ENCODE assay signal across 7 cellular contexts in genomic region chr4:26410385-26411293, GRCh38.
DNase-seq lines count a peak whose midpoint lies in the region; ATAC-seq, FAIRE-seq and TF ChIP-seq lines count a peak whose summit lies in the region.

No MANE protein-coding gene starts in this region.

- POLR2A ChIA-PET in PC-9 (lab: Charles Lee; ENCODE audit: unreplicated experiment), result no interaction called here

- TF ChIP-seq CTCF in PC-9 (conservative IDR thresholded peaks at IDR 0.05), result peak; percentile 74
- peak; percentile 56 for TF ChIP-seq CTCF in lung (IDR thresholded peaks at IDR 0.05; ENCODE audit: control extremely low read depth, extremely low read depth)

- no peak overlapping the region for H3K4me3 ChIP-seq in Jurkat, Clone E6-1 (ENCODE audit: low read length)
- H3K4me3 ChIP-seq in PC-9, result no peak overlapping the region
- H3K4me3 ChIP-seq in lung, result no peak overlapping the region

- H3K79me2 ChIP-seq in PC-9 (ENCODE audit: low read depth), result no peaks in the 10 kb centered on the region

- CTCF ChIA-PET in PC-9 (lab: Charles Lee), result interaction anchor here (0.7 to 1.1 kb wide), 3 partner anchors 88 to 422 kb away, joined by 3 to 4 read pairs (median 3); no protein-coding TSS in a partner anchor

- no peak overlapping the region for H3K4me2 ChIP-seq in PC-9

- ATAC-seq in GM18907 (IDR thresholded peaks at IDR 0.05; ENCODE audit: unreplicated experiment) (peak; percentile 63), lung (ENCODE audit: insufficient read depth, low FRiP score) (no peak)

- FAIRE-seq in colon (lab: Jason Lieb, UNC), result peak; percentile 53

- no peaks in the 10 kb centered on the region for H3K27me3 ChIP-seq in PC-9 (ENCODE audit: insufficient read depth, low read depth)
- no peaks in the 10 kb centered on the region for H3K27me3 ChIP-seq in lung (ENCODE audit: control insufficient read depth, insufficient read depth)

- H2AFZ ChIP-seq in PC-9, result no peak overlapping the region

- intact Hi-C loops in PC-9 (cut with micrococcal nuclease; ENCODE audit: unreplicated experiment), result loop anchor here (2.0 to 10.0 kb wide), 5 partner anchors 328 to 970 kb away; no protein-coding TSS in a partner anchor

- BruUV-seq in PC-9 (replicated peaks; lab: Mats Ljungman, UMichigan), result no TSS peak

- no peaks in the 10 kb centered on the region for H3K4me1 ChIP-seq in PC-9 (replicated peaks; ENCODE audit: insufficient read depth)
- peaks cover 0 to 1% of the 10 kb centered on the region in 2 donors for H3K4me1 ChIP-seq in lung (ENCODE audit: control insufficient read depth in 2 of 2, insufficient read depth in 2 of 2, low read length in 2 of 2)

- no peaks in the 10 kb centered on the region for H4K20me1 ChIP-seq in PC-9 (ENCODE audit: insufficient read depth)

- 8 to 9% methylated on average over 2 of the region's 2 CpGs for WGBS in lung, 2 donors

- no peaks in the 10 kb centered on the region for H3K9me3 ChIP-seq in PC-9 (ENCODE audit: insufficient read depth, low read depth)
- peaks cover 0 to 2% of the 10 kb centered on the region in 2 donors for H3K9me3 ChIP-seq in lung (ENCODE audit: control insufficient read depth in 2 of 2, insufficient read depth in 1 of 2, low read length in 1 of 2)

- H3K27ac ChIP-seq in PC-9, result no peak overlapping the region
- no peak overlapping the region for H3K27ac ChIP-seq in lung (ENCODE audit: low read depth in 1 of 2, low read length in 1 of 2)

- H3K9me2 ChIP-seq in PC-9 (ENCODE audit: insufficient read depth), result no peaks in the 10 kb centered on the region

- H3K36me3 ChIP-seq in PC-9 (ENCODE audit: low read depth) (0 out of 2 replicates have a peak, but pooled peaks cover 8% of the 10 kb centered on the region), lung (ENCODE audit: control insufficient read depth in 2 of 2, insufficient read depth in 2 of 2, low read length in 2 of 2) (peaks cover 8 to 9% of the 10 kb centered on the region in 2 donors)

- DNase-seq in DMS79 treated with DMSO at 0.1 percent for 48 hours (lab: John Stamatoyannopoulos, UW) (peak; percentile 22), PC-9 (peak; percentile 5 to 39), lung (ENCODE audit: low spot score) (no peak), mesenteric fat pad (ENCODE audit: low spot score) (no peak)
- DNase-seq in Jurkat, Clone E6-1 (ENCODE audit: low read depth, low spot score), result peak; percentile 52

- peaks cover 6% of the 10 kb centered on the region for H3F3A ChIP-seq in PC-9 (ENCODE audit: insufficient read depth, low read depth)

Comparison
In these comparisons a context has a peak if more than half of its experiments do, and no peak if none do; other contexts are left out.
1. DNase-seq: peak in DMS79 treated with DMSO at 0.1 percent for 48 hours (single experiment), Jurkat, Clone E6-1 (single experiment) and PC-9 (2 of 2); none in lung (single experiment) and mesenteric fat pad (single experiment).